Comparison of ENCODE assay signal across 1 cellular context in genomic region chr1:6602669-6603423, GRCh38.
TF ChIP-seq lines count a peak whose summit lies in the region.

A gene with protein sequence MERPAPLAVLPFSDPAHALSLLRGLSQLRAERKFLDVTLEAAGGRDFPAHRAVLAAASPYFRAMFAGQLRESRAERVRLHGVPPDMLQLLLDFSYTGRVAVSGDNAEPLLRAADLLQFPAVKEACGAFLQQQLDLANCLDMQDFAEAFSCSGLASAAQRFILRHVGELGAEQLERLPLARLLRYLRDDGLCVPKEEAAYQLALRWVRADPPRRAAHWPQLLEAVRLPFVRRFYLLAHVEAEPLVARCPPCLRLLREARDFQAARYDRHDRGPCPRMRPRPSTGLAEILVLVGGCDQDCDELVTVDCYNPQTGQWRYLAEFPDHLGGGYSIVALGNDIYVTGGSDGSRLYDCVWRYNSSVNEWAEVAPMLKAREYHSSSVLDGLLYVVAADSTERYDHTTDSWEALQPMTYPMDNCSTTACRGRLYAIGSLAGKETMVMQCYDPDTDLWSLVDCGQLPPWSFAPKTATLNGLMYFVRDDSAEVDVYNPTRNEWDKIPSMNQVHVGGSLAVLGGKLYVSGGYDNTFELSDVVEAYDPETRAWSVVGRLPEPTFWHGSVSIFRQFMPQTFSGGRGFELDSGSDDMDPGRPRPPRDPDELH (minus strand): TSS chr1:6602869. CDS start chr1:6602817, 52 bp downstream.

TF ChIP-seq in K562, 482 proteins besides CTCF, POLR2A, EP300 and RAD21 (continued from another document and continues in another):
- TF ChIP-seq, protein P1, sequence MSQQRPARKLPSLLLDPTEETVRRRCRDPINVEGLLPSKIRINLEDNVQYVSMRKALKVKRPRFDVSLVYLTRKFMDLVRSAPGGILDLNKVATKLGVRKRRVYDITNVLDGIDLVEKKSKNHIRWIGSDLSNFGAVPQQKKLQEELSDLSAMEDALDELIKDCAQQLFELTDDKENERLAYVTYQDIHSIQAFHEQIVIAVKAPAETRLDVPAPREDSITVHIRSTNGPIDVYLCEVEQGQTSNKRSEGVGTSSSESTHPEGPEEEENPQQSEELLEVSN (IDR thresholded peaks at IDR 0.05; ENCODE audit: borderline replicate concordance in 1 of 2, extremely low read depth in 1 of 2, insufficient read depth in 1 of 2, insufficient read length in 1 of 2, low read depth in 1 of 2, low read length in 1 of 2, poor library complexity in 1 of 2, severe bottlenecking in 1 of 2) = peak in 1 of 2 experiments; percentile 73
- no peak for TF ChIP-seq MXD1 (CRISPR knock-in tag; IDR thresholded peaks at IDR 0.05; ENCODE audit: borderline replicate concordance, poor library complexity, severe bottlenecking)
- no peak for TF ChIP-seq RFX5 (IDR thresholded peaks at IDR 0.05; ENCODE audit: low read depth, low read length)
- TF ChIP-seq RNF219 (CRISPR knock-in tag; IDR thresholded peaks at IDR 0.05) = no peak
- no peak for TF ChIP-seq SLC30A9 (CRISPR knock-in tag; IDR thresholded peaks at IDR 0.05)
- TF ChIP-seq, protein P2, sequence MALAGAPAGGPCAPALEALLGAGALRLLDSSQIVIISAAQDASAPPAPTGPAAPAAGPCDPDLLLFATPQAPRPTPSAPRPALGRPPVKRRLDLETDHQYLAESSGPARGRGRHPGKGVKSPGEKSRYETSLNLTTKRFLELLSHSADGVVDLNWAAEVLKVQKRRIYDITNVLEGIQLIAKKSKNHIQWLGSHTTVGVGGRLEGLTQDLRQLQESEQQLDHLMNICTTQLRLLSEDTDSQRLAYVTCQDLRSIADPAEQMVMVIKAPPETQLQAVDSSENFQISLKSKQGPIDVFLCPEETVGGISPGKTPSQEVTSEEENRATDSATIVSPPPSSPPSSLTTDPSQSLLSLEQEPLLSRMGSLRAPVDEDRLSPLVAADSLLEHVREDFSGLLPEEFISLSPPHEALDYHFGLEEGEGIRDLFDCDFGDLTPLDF (CRISPR knock-in tag; IDR thresholded peaks at IDR 0.05) = no peak; the same call in 1 of the 2 replicates
- TF ChIP-seq SMARCB1 (IDR thresholded peaks at IDR 0.05; ENCODE audit: insufficient read length, low read depth) = no peak
- no peak for TF ChIP-seq ZNF583 (CRISPR knock-in tag; IDR thresholded peaks at IDR 0.05)
- TF ChIP-seq PTTG1 (tag; IDR thresholded peaks at IDR 0.05; ENCODE audit: low read depth) = no peak
- TF ChIP-seq SMARCA4 (IDR thresholded peaks at IDR 0.05) = no peak
- no peak for TF ChIP-seq SRSF3 (IDR thresholded peaks at IDR 0.05; ENCODE audit: insufficient read depth, low read length)
- TF ChIP-seq SMAD1 (IDR thresholded peaks at IDR 0.05; ENCODE audit: low read depth, low read length, partially characterized antibody) = peak; percentile 54
- no peak for TF ChIP-seq CREBBP (IDR thresholded peaks at IDR 0.05; ENCODE audit: low read depth, low read length)
- TF ChIP-seq L3MBTL2 (IDR thresholded peaks at IDR 0.05) = 0 out of 2 replicates have a peak, but pooled peaks have one; percentile 7
- TF ChIP-seq HDAC6 (IDR thresholded peaks at IDR 0.05; ENCODE audit: low read depth, low read length) = no peak
- no peak for TF ChIP-seq ZNF77 (CRISPR knock-in tag; IDR thresholded peaks at IDR 0.05)
- no peak for TF ChIP-seq KLF1 (tag; IDR thresholded peaks at IDR 0.05)
- TF ChIP-seq ZNF316 (IDR thresholded peaks at IDR 0.05) = no peak
- no peak for TF ChIP-seq ARID2 (IDR thresholded peaks at IDR 0.05)
- TF ChIP-seq MAFK (IDR thresholded peaks at IDR 0.05; ENCODE audit: low read length) = no peak
- TF ChIP-seq, protein P3, sequence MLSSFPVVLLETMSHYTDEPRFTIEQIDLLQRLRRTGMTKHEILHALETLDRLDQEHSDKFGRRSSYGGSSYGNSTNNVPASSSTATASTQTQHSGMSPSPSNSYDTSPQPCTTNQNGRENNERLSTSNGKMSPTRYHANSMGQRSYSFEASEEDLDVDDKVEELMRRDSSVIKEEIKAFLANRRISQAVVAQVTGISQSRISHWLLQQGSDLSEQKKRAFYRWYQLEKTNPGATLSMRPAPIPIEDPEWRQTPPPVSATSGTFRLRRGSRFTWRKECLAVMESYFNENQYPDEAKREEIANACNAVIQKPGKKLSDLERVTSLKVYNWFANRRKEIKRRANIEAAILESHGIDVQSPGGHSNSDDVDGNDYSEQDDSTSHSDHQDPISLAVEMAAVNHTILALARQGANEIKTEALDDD (IDR thresholded peaks at IDR 0.05) = no peak
- TF ChIP-seq GATAD2A (IDR thresholded peaks at IDR 0.05) = no peak
- 0 out of 2 replicates have a peak, but pooled peaks have one; percentile 68 for TF ChIP-seq CAMTA2 (CRISPR knock-in tag; conservative IDR thresholded peaks at IDR 0.05)
- no peak for TF ChIP-seq CHD2 (IDR thresholded peaks at IDR 0.05; ENCODE audit: low read depth, low read length)
- peak; percentile 79; the same call in 1 of the 2 replicates for TF ChIP-seq SAFB (IDR thresholded peaks at IDR 0.05; ENCODE audit: borderline replicate concordance, low read depth, low read length)
- no peak for TF ChIP-seq NR2C1 (IDR thresholded peaks at IDR 0.05)
- no peak for TF ChIP-seq NR2C1 (tag; IDR thresholded peaks at IDR 0.05)
- no peak for TF ChIP-seq ZNF232 (CRISPR knock-in tag; IDR thresholded peaks at IDR 0.05)
- TF ChIP-seq ZNF280A (IDR thresholded peaks at IDR 0.05; ENCODE audit: low read depth, partially characterized antibody) = no peak
- peak; percentile 36 for TF ChIP-seq POLR2B (IDR thresholded peaks at IDR 0.05; ENCODE audit: low read depth, partially characterized antibody)
- TF ChIP-seq ZMIZ1 (IDR thresholded peaks at IDR 0.05; ENCODE audit: low read depth in 2 of 2, low read length in 2 of 2) = peak in 1 of 2 experiments; percentile 46; a peak in 2 of 4 replicates
- 0 out of 2 replicates have a peak, but pooled peaks have one; percentile 21 for TF ChIP-seq GTF2F1 (IDR thresholded peaks at IDR 0.05; ENCODE audit: low read depth, low read length)
- TF ChIP-seq ZNF217 (CRISPR knock-in tag; IDR thresholded peaks at IDR 0.05) = no peak
- TF ChIP-seq CCNT2 (IDR thresholded peaks at IDR 0.05; ENCODE audit: borderline replicate concordance, extremely low read depth, insufficient read length, low read depth, low read length) = peak; percentile 99
- no peak; the same call in 1 of the 2 replicates for TF ChIP-seq NR3C1 (CRISPR knock-in tag; IDR thresholded peaks at IDR 0.05)
- TF ChIP-seq PURB (CRISPR knock-in tag; IDR thresholded peaks at IDR 0.05; ENCODE audit: low read depth) = no peak
- peak; percentile 64 for TF ChIP-seq ZNF24 (IDR thresholded peaks at IDR 0.05)
- TF ChIP-seq YBX1 (IDR thresholded peaks at IDR 0.05) = no peak
- no peak for TF ChIP-seq MCM5 (IDR thresholded peaks at IDR 0.05; ENCODE audit: low read depth)
- peak in 1 of 2 experiments; percentile 45; a peak in 3 of 4 replicates for TF ChIP-seq SIN3A (IDR thresholded peaks at IDR 0.05; ENCODE audit: borderline replicate concordance in 2 of 2, control insufficient read depth in 1 of 2, low read depth in 2 of 2, low read length in 2 of 2)
- TF ChIP-seq MCM3 (IDR thresholded peaks at IDR 0.05) = no peak
- 0 out of 2 replicates have a peak, but pooled peaks have one; percentile 10 for TF ChIP-seq ZNF644 (tag; IDR thresholded peaks at IDR 0.05; ENCODE audit: low read depth)
- peak; percentile 71 for TF ChIP-seq ZFX (CRISPR knock-in tag; IDR thresholded peaks at IDR 0.05)
- TF ChIP-seq GTF2A2 (tag; IDR thresholded peaks at IDR 0.05) = peak; percentile 82
- TF ChIP-seq FOXJ3 (CRISPR knock-in tag; IDR thresholded peaks at IDR 0.05) = no peak
- TF ChIP-seq HES1 (IDR thresholded peaks at IDR 0.05; ENCODE audit: low read depth) = no peak
- TF ChIP-seq NR2F6 (CRISPR knock-in tag; IDR thresholded peaks at IDR 0.05) = no peak
- no peak for TF ChIP-seq ZNF707 (CRISPR knock-in tag; conservative IDR thresholded peaks at IDR 0.05)
- TF ChIP-seq NFRKB (IDR thresholded peaks at IDR 0.05; ENCODE audit: low read depth) = no peak; the same call in 1 of the 2 replicates
- TF ChIP-seq ZC3H4 (CRISPR knock-in tag; IDR thresholded peaks at IDR 0.05; ENCODE audit: borderline replicate concordance) = no peak; the same call in 1 of the 2 replicates
- TF ChIP-seq ZNF696 (CRISPR knock-in tag; conservative IDR thresholded peaks at IDR 0.05) = no peak
- TF ChIP-seq PHB (CRISPR knock-in tag; IDR thresholded peaks at IDR 0.05) = no peak
- TF ChIP-seq PPARD (CRISPR knock-in tag; IDR thresholded peaks at IDR 0.05) = no peak
- no peak for TF ChIP-seq ZBED1 (IDR thresholded peaks at IDR 0.05)
- TF ChIP-seq PATZ1 (CRISPR knock-in tag; IDR thresholded peaks at IDR 0.05; ENCODE audit: borderline replicate concordance) = no peak
- no peak for TF ChIP-seq SRSF1 (IDR thresholded peaks at IDR 0.05; ENCODE audit: low read depth, low read length)
- TF ChIP-seq DACH1 (IDR thresholded peaks at IDR 0.05; ENCODE audit: partially characterized antibody) = no peak
- no peak for TF ChIP-seq ZNF780A (CRISPR knock-in tag; IDR thresholded peaks at IDR 0.05)
